13 cellular contexts compared by ENCODE assay signal in the genomic region with DNA sequence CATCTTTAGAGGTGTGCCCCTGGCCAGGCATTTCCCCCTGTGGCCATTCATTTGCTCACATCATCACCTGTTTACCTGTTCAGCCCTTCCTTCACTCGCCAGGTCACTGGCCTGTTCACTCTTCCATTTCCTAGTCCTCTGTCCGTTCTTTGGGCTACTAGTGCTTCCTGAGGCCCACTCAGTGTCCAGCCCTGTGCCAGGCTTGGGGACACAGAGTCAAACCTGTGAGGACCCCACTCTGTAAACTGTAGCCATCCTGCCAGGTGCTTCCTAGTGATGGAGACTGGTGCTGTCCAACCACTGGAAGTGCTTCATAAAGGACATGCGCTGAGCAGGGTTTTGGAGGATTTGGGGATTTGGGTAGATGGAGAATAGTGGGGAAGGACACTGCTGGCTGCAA. TPM values are rescaled to one million over a fixed set of nuclear protein-coding genes. Genes with fewer than 3 reads are reported as not detected.
DNase-seq lines count a peak whose midpoint lies in the region; ATAC-seq and TF ChIP-seq lines count a peak whose summit lies in the region.
"Had no signal": no experiment of that assay in that cellular context is flagged by ENCODE, and none has a peak within 500 bp of the region (broad histone marks: within the 10 kb centered on the region; RNA-seq: fewer than 3 reads in every experiment).

No MANE protein-coding gene starts in this region.

- H3K9me3 Mint-ChIP-seq in activated CD8-positive, alpha-beta memory T cell treated with anti-CD3 and anti-CD28 coated beads, Interleukin-2, amount 10 ng/mL, durations not matched to agents 7 days and 5 days (ENCODE audit: low read depth), result no peaks in the 10 kb centered on the region
- peaks cover 0 to 2% (median 0%) of the 10 kb centered on the region in 5 experiments for H3K9me3 Mint-ChIP-seq in brain
- H3K9me3 Mint-ChIP-seq: H9 had no signal

- peak; percentile 36 for DNase-seq in activated CD8-positive, alpha-beta memory T cell treated with anti-CD3 and anti-CD28 coated beads, Interleukin-2, amount 10 ng/mL, durations not matched to agents 7 days and 5 days
- DNase-seq in activated CD8-positive, alpha-beta memory T cell treated with anti-CD3 and anti-CD28 coated beads, Interleukin-2, amount 50 U/mL, for 48 hours, result no peak
- peak; percentile 6 for DNase-seq in GM10248 (ENCODE audit: extremely low spot score)
- peak; percentile 6 for DNase-seq in stimulated activated CD8-positive, alpha-beta memory T cell treated with anti-CD3 and anti-CD28 coated beads, Interleukin-4, amount 100 ng/mL, for 48 hours
- no peak for DNase-seq in NCI-H1417 treated with DMSO at 0.1 percent for 48 hours (lab: John Stamatoyannopoulos, UW)
- no peak for DNase-seq in HPDE6-E6E7 (ENCODE audit: extremely low spot score)
- DNase-seq in SK-N-DZ (ENCODE audit: low spot score), result no peak
- DNase-seq: ACHN; CD4-positive, alpha-beta memory T cell; DMS79; GOT3; H9 had no signal

- POLR2A ChIA-PET in GM10248 (lab: Yijun Ruan, JAX), result no interaction called here

- TF ChIP-seq CTCF in GM10248 (IDR thresholded peaks at IDR 0.05; ENCODE audit: control extremely low read depth, extremely low read depth, low read depth, missing control alignments) (no peak), brain (conservative IDR thresholded peaks at IDR 0.05) (no peak)

- ATAC-seq in activated CD8-positive, alpha-beta memory T cell treated with anti-CD3 and anti-CD28 coated beads, Interleukin-2, amount 10 ng/mL, durations not matched to agents 7 days and 5 days, result no peak

- no peak overlapping the region for H3K4me3 Mint-ChIP-seq in activated CD8-positive, alpha-beta memory T cell treated with anti-CD3 and anti-CD28 coated beads, Interleukin-2, amount 10 ng/mL, durations not matched to agents 7 days and 5 days
- peak overlapping the region in 3 of 5 experiments; percentile 39 to 65 (median 40) for H3K4me3 Mint-ChIP-seq in brain

- peaks cover 2% of the 10 kb centered on the region for H3K4me1 Mint-ChIP-seq in activated CD8-positive, alpha-beta memory T cell treated with anti-CD3 and anti-CD28 coated beads, Interleukin-2, amount 10 ng/mL, durations not matched to agents 7 days and 5 days
- H3K4me1 Mint-ChIP-seq in brain, result peaks cover 33% of the 10 kb centered on the region

- H3K36me3 Mint-ChIP-seq in activated CD8-positive, alpha-beta memory T cell treated with anti-CD3 and anti-CD28 coated beads, Interleukin-2, amount 10 ng/mL, durations not matched to agents 7 days and 5 days, result no peaks in the 10 kb centered on the region
- H3K36me3 Mint-ChIP-seq in brain, result no peaks in the 10 kb centered on the region
- H3K36me3 Mint-ChIP-seq: CD4-positive, alpha-beta memory T cell had no signal

- CTCF ChIA-PET in activated CD8-positive, alpha-beta memory T cell treated with anti-CD3 and anti-CD28 coated beads, Interleukin-2, amount 10 ng/mL, durations not matched to agents 7 days and 5 days (lab: Charles Lee), result no interaction called here
- CTCF ChIA-PET in GM10248 (lab: Yijun Ruan, JAX), result no interaction called here

- no peak overlapping the region for H3K27ac Mint-ChIP-seq in activated CD8-positive, alpha-beta memory T cell treated with anti-CD3 and anti-CD28 coated beads, Interleukin-2, amount 10 ng/mL, durations not matched to agents 7 days and 5 days
- H3K27ac Mint-ChIP-seq in brain, result no peak overlapping the region
- H3K27ac Mint-ChIP-seq: CD4-positive, alpha-beta memory T cell had no signal

- H3K27me3 Mint-ChIP-seq in activated CD8-positive, alpha-beta memory T cell treated with anti-CD3 and anti-CD28 coated beads, Interleukin-2, amount 10 ng/mL, durations not matched to agents 7 days and 5 days, result peaks cover 42% of the 10 kb centered on the region
- H3K27me3 Mint-ChIP-seq in brain, result peaks cover 36% of the 10 kb centered on the region

RNA-seq across cellular contexts. Expression of a gene that starts 3.5 kb away (rescaled TPM):
- total RNA-seq in activated CD8-positive, alpha-beta memory T cell treated with anti-CD3 and anti-CD28 coated beads, Interleukin-2, amount 10 ng/mL, durations not matched to agents 7 days and 5 days, result 10 to 100 TPM; 18.8 to 19.6 TPM
- polyA plus RNA-seq in brain (ENCODE audit: insufficient read depth, low read depth, low replicate concordance), result 190 TPM
- 32.8 and 35.8 TPM in 2 replicates for polyA plus RNA-seq in SK-N-DZ (2014; cell fraction: cytosol; rRNA removed)
- polyA plus RNA-seq in SK-N-DZ (2014; cell fraction: nucleus; rRNA removed), result 33.4 and 89.1 TPM in 2 replicates

Comparison
In these comparisons a context has a peak if more than half of its experiments do, and no peak if none do; other contexts are left out.
1. DNase-seq: peak in activated CD8-positive, alpha-beta memory T cell treated with anti-CD3 and anti-CD28 coated beads, Interleukin-2, amount 10 ng/mL, durations not matched to agents 7 days and 5 days (single experiment), GM10248 (single experiment) and stimulated activated CD8-positive, alpha-beta memory T cell treated with anti-CD3 and anti-CD28 coated beads, Interleukin-4, amount 100 ng/mL, for 48 hours (single experiment); none in activated CD8-positive, alpha-beta memory T cell treated with anti-CD3 and anti-CD28 coated beads, Interleukin-2, amount 50 U/mL, for 48 hours (single experiment), NCI-H1417 treated with DMSO at 0.1 percent for 48 hours (single experiment), HPDE6-E6E7 (single experiment) and SK-N-DZ (single experiment).